ENCODE assay signal across 8 cellular contexts in the genomic region with DNA sequence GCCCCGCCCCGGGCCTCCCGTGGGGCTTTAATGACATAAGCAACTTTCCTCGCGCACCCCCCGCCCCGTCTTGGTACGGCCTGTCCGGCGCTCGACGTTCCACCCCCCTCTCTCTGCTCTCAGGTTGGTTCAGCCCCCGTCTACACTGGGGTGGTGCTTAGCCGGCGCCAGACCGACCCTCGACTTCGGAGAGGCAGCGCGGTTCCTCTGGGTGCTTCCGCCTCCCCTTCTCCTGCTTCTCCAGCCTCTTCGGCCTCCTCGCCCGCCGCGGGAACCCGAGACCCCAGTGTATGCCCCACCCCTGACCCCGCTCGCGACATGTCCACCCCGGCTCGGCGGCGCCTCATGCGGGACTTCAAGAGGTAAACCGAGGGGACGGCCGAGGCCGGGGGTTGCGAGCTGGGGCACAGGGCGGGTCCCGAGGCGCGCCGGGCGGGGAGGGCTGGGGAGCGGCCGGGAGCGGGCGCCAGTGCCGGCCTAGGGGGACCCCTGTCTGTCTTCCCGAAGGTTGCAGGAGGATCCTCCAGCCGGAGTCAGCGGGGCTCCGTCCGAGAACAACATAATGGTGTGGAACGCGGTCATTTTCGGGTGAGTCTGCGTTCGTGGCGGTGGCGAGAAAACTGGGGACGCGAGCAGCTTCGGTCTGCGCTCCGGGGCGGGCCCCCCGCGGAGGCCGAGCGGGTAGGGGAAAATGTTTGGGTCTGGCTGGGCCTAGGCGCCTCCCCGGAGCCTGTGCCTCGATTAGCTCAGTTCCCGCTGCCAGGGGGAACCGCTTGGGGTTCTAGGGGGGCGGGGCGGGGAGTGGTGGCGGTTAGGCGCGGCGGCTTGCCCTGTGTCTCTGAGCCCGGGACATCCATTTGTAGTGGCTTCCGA. TPM values are rescaled to one million over a fixed set of nuclear protein-coding genes. Genes with fewer than 3 reads are reported as not detected.
DNase-seq lines count a peak whose midpoint lies in the region; ATAC-seq, FAIRE-seq and TF ChIP-seq lines count a peak whose summit lies in the region.

UBE2A (plus strand) TSS at position 170 of the 873 bp plus-strand sequence; CDS start at position 319, 149 bp downstream.

- H3K27ac ChIP-seq in kidney (ENCODE audit: low read depth in 2 of 2, low read length in 2 of 2) = peak within 1 kb of the TSS; percentile 80 to 92

- no peaks in the 10 kb centered on the region for H3K9me3 ChIP-seq in BE2C
- no peaks in the 10 kb centered on the region for H3K9me3 ChIP-seq in kidney (ENCODE audit: control insufficient read depth in 1 of 2, low read length in 2 of 2)

- H3K27me3 ChIP-seq in BE2C = no peaks in the 10 kb centered on the region

- DNase-seq in BE2C (peak; percentile 93), GM19238 (ENCODE audit: insufficient read length, low spot score) (peak; percentile 81), NCI-H510A (lab: John Stamatoyannopoulos, UW) (peak; percentile 84), cerebellum (ENCODE audit: low spot score) (peak; percentile 87), kidney (peak; percentile 96)
- DNase-seq in activated CD4-positive, alpha-beta T cell treated with anti-CD3 and anti-CD28 coated beads for 1 hour = peak; percentile 83
- DNase-seq in stimulated activated CD4-positive, alpha-beta T cell treated with anti-CD3 and anti-CD28 coated beads, Interleukin-15, amount 100 ng/mL, for 24 hours = peak; percentile 91

- FAIRE-seq in kidney (lab: Jason Lieb, UNC) = no peak

- no peaks in the 10 kb centered on the region for H3K36me3 ChIP-seq in BE2C
- no peaks in the 10 kb centered on the region for H3K36me3 ChIP-seq in kidney (ENCODE audit: control insufficient read depth in 1 of 2, insufficient read depth in 2 of 2, low read length in 2 of 2)

- H3K4me1 ChIP-seq in BE2C (no peaks in the 10 kb centered on the region), kidney (ENCODE audit: control insufficient read depth in 1 of 2, insufficient read depth in 1 of 2, low read depth in 1 of 2, low read length in 2 of 2) (peaks cover 0 to 2% of the 10 kb centered on the region in 2 donors)

- intact Hi-C loops in kidney (cut with DNase I) = no loop called here

- TF ChIP-seq CTCF in BE2C (IDR thresholded peaks at IDR 0.05; ENCODE audit: low read depth, low read length) (no peak), kidney (IDR thresholded peaks at IDR 0.05; ENCODE audit: borderline replicate concordance, extremely low read depth, insufficient read depth) (no peak)

- ATAC-seq in HG03439 (IDR thresholded peaks at IDR 0.05; ENCODE audit: unreplicated experiment) = peak; percentile 85

- peak within 1 kb of the TSS; percentile 62 for H3K4me3 ChIP-seq in BE2C (ENCODE audit: low read depth, low read length)
- peak within 1 kb of the TSS; percentile 67 to 71 for H3K4me3 ChIP-seq in kidney (ENCODE audit: low read length in 2 of 2)

- peak within 1 kb of the TSS; percentile 41 to 84 for H3K9ac ChIP-seq in kidney (ENCODE audit: low read length in 2 of 2)

RNA-seq across cellular contexts. Expression of gene UBE2A, which starts in this region (rescaled TPM):
- 47.2 TPM for polyA plus RNA-seq in BE2C (2012; ENCODE audit: insufficient read depth, insufficient read length, low read depth)
- 34.1 TPM for total RNA-seq in cerebellum
- 50.5 TPM for total RNA-seq in kidney
- polyA plus RNA-seq in kidney (ENCODE audit: insufficient read depth, low read depth, low replicate concordance) = 51.3 TPM

Comparison
In these comparisons a context has a peak if more than half of its experiments do, and no peak if none do; other contexts are left out.
1. Peak in every context shown above with its lines: DNase-seq, ATAC-seq, H3K4me3 ChIP-seq and H3K27ac ChIP-seq.